ENCODE assay signal across 7 cellular contexts in the genomic region with DNA sequence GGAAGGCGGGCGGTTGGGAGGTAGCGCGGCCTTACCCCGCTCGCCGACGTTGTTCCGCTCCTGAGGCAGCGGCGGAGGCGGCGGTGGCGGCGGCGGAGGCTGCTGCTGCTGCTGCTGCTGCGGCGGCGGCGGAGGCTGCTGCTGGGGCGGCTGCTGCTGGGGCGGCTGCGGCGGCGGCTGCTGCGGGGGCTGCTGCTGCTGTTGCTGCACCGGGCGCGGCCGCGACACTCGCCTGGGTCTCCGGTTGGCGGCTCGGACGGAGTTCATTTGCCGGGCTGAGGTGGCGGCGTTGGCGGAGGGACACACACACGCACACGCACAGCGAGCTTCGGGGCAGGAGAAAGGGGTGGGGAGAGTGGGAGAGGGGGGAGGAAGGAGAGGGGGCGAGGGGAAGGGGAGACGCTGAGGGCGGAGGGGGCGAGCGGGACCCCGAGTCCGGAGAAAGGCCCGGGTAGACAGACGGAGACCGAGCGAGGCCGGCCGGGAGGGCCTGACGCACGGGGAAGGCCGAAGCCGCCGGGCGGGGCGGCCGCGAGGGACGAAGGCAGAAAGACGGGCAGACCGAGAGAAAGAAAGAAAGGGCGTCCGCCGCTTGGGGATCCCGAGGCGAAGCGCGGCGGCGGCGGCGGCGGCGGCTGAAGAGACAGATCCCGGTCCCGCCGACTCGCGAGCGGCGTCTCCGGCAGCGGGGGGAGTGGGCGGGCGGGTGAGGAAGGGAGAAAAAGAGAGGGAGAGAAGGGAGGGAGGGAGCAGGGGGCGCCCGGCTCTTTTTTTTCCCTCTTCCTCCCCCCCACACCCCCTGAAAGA. TPM values are rescaled to one million over a fixed set of nuclear protein-coding genes. Genes with fewer than 3 reads are reported as not detected.
A peak's percentile ranks its signal among the peaks of the same experiment; 100 is the strongest.
DNase-seq lines count a peak whose midpoint lies in the region; ATAC-seq and TF ChIP-seq lines count a peak whose summit lies in the region.

No MANE protein-coding gene starts in this region.

- H3K9me3 Mint-ChIP-seq in endothelial cell (ENCODE audit: unreplicated experiment), result no peaks in the 10 kb centered on the region

- no peaks in the 10 kb centered on the region for H3K9me3 ChIP-seq in mononuclear cell (ENCODE audit: low read depth, low read length)

- H3K27me3 ChIP-seq in mononuclear cell (ENCODE audit: insufficient read depth, low read length), result no peaks in the 10 kb centered on the region

- peak; percentile 51 for DNase-seq in NCI-H526 treated with DMSO at 0.1 percent for 48 hours (lab: John Stamatoyannopoulos, UW)
- DNase-seq in activated CD8-positive, alpha-beta memory T cell treated with anti-CD3 and anti-CD28 coated beads, Interleukin-2, amount 50 U/mL, for 48 hours, result peak; percentile 81
- DNase-seq in endothelial cell (ENCODE audit: low spot score), result peak; percentile 63
- DNase-seq in stimulated activated CD8-positive, alpha-beta memory T cell treated with anti-CD3 and anti-CD28 coated beads, Interleukin-4, amount 100 ng/mL, for 48 hours, result peak; percentile 63

- no peak for TF ChIP-seq CTCF in endothelial cell (IDR thresholded peaks at IDR 0.05; ENCODE audit: unreplicated experiment)

- H3K36me3 Mint-ChIP-seq in endothelial cell (ENCODE audit: low read depth, unreplicated experiment), result peaks cover 6% of the 10 kb centered on the region

- peaks cover 21% of the 10 kb centered on the region for H3K4me1 ChIP-seq in mononuclear cell (ENCODE audit: insufficient read depth, low read length)

- H3K4me1 Mint-ChIP-seq in endothelial cell (ENCODE audit: unreplicated experiment), result peaks cover 22% of the 10 kb centered on the region

- peak overlapping the region; percentile 87 for H3K4me3 ChIP-seq in mononuclear cell (ENCODE audit: low read length)

- peak; percentile 14 for ATAC-seq in GM18511 (IDR thresholded peaks at IDR 0.05; ENCODE audit: unreplicated experiment)
- peak; percentile 3 for ATAC-seq in HG02870 (IDR thresholded peaks at IDR 0.05; ENCODE audit: unreplicated experiment)

- peaks cover 10% of the 10 kb centered on the region for H3K27me3 Mint-ChIP-seq in endothelial cell (ENCODE audit: unreplicated experiment)

- H3K4me3 Mint-ChIP-seq in endothelial cell (ENCODE audit: unreplicated experiment), result peak overlapping the region; percentile 91

- peak overlapping the region; percentile 88 for H3K27ac Mint-ChIP-seq in endothelial cell (ENCODE audit: unreplicated experiment)

RNA-seq across cellular contexts. Expression of gene FBXO11, which starts 0.6 kb away (rescaled TPM):
- 84.6 TPM for total RNA-seq in endothelial cell (ENCODE audit: unreplicated experiment)
- 121 TPM for total RNA-seq in mononuclear cell

Comparison
In these comparisons a context has a peak if more than half of its experiments do, and no peak if none do; other contexts are left out.
1. Peak in every context shown above with its lines: DNase-seq, ATAC-seq and H3K4me3 ChIP-seq.